ENCODE assay signal across 15 cellular contexts in the genomic region with DNA sequence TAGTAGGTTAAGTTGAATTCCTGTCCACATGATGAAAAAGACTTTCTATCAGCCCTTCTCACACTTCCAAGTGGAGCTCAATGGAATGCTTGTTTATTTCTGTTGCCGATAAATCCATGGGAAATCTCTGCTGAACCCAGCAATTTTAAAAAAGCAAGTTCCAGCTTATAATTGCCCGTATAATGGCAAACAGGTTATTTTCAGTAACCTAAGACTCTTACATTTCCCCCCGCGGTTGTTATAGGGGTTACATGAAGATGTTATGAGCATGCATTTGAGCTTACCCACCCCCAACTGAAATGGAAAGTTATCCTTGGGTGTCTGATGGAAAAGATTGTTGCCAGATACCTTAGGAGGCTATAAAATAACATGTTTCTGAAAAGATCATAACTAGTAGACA.
A peak's percentile ranks its signal among the peaks of the same experiment; 100 is the strongest.
DNase-seq lines count a peak whose midpoint lies in the region; ATAC-seq, FAIRE-seq and TF ChIP-seq lines count a peak whose summit lies in the region.
"Had no signal": no experiment of that assay in that cellular context is flagged by ENCODE, and none has a peak within 500 bp of the region (broad histone marks: within the 10 kb centered on the region; RNA-seq: fewer than 3 reads in every experiment).

No MANE protein-coding gene starts in this region.

- no peak overlapping the region for H2BK15ac ChIP-seq in H1 (ENCODE audit: low read length)

- peaks cover 40% of the 10 kb centered on the region for H3K4me1 ChIP-seq in cardiac muscle cell (ENCODE audit: low read depth)
- H3K4me1 ChIP-seq in H1 (replicated peaks in 1 of 4; ENCODE audit: control insufficient read depth in 3 of 4, insufficient read depth in 4 of 4, low read length in 3 of 4) = peaks cover 6 to 22% (median 18%) of the 10 kb centered on the region in 4 experiments; a peak in 6 of 7 replicates
- H3K4me1 ChIP-seq in vagina = peaks cover 43% of the 10 kb centered on the region

- TF ChIP-seq EP300 in H1 (IDR thresholded peaks at IDR 0.05; ENCODE audit: borderline replicate concordance in 1 of 2, low read depth in 2 of 2, low read length in 2 of 2) (no peak), neural cell (conservative IDR thresholded peaks at IDR 0.05; ENCODE audit: poor library complexity, severe bottlenecking) (no peak)

- TF ChIP-seq POLR2A in H1 (IDR thresholded peaks at IDR 0.05; ENCODE audit: control extremely low read depth in 1 of 2, low read depth in 2 of 2, low read length in 2 of 2) (no peak), vagina (IDR thresholded peaks at IDR 0.05) (no peak)

- no peaks in the 10 kb centered on the region for H3K79me1 ChIP-seq in H1 (ENCODE audit: low read depth, low read length)

- no peak overlapping the region for H2BK120ac ChIP-seq in H1 (replicated peaks; ENCODE audit: low read depth, low read length)

- intact Hi-C loops in left cardiac atrium (cut with DNase I) (no loop called here), vagina (cut with DNase I) (loop anchor here (10.0 kb wide), 1 partner anchor 202 kb away; no protein-coding TSS in a partner anchor)
- intact Hi-C loops in activated CD4-positive, alpha-beta memory T cell treated with anti-CD3 and anti-CD28 coated beads for 36 hours (cut with micrococcal nuclease) = loop anchor here (5.0 kb wide), 1 partner anchor 121 kb away; no protein-coding TSS in a partner anchor

- TF ChIP-seq RAD21 in H1 (IDR thresholded peaks at IDR 0.05 in 1 of 2, conservative IDR thresholded peaks at IDR 0.05 in 1 of 2; ENCODE audit: low read depth in 2 of 2, low read length in 2 of 2) (no peak), neural cell (conservative IDR thresholded peaks at IDR 0.05) (no peak)

- H3K36me3 ChIP-seq in cardiac muscle cell = no peaks in the 10 kb centered on the region
- no peaks in the 10 kb centered on the region for H3K36me3 ChIP-seq in H1 (ENCODE audit: control insufficient read depth in 2 of 4, insufficient read depth in 4 of 4, low read length in 3 of 4)
- H3K36me3 ChIP-seq in neural cell (ENCODE audit: insufficient read depth, low read length) = no peaks in the 10 kb centered on the region
- H3K36me3 ChIP-seq in vagina = no peaks in the 10 kb centered on the region
- H3K36me3 ChIP-seq: esophagus squamous epithelium, right lobe of liver had no signal

- H2AK5ac ChIP-seq in H1 (ENCODE audit: low read depth, low read length) = no peak overlapping the region

- H4K91ac ChIP-seq in H1 (replicated peaks; ENCODE audit: insufficient read length, low read length) = no peak overlapping the region

- H3K36me3 Mint-ChIP-seq in activated CD4-positive, alpha-beta memory T cell treated with anti-CD3 and anti-CD28 coated beads for 36 hours = no peaks in the 10 kb centered on the region

- POLR2A ChIA-PET in H1 (lab: Charles Lee; ENCODE audit: partially characterized antibody) = interaction anchor here (0.6 to 1.0 kb wide), 2 partner anchors 60 to 64 kb away, joined by 3 read pairs; no protein-coding TSS in a partner anchor
- POLR2A ChIA-PET in activated CD4-positive, alpha-beta memory T cell treated with anti-CD3 and anti-CD28 coated beads for 36 hours (lab: Charles Lee) = no interaction called here

- H2BK20ac ChIP-seq in H1 (ENCODE audit: low read length) = no peak overlapping the region

- no peaks in the 10 kb centered on the region for H3K79me2 ChIP-seq in H1 (ENCODE audit: control insufficient read depth in 1 of 2, insufficient read depth in 2 of 2, low read length in 2 of 2)
- H3K79me2 ChIP-seq in neural cell (replicated peaks; ENCODE audit: insufficient read depth, low read length) = peaks cover 34% of the 10 kb centered on the region

- H4K8ac ChIP-seq in H1 (ENCODE audit: extremely low read depth, insufficient read depth, low read length) = no peak overlapping the region

- DNase-seq in cardiac muscle cell (ENCODE audit: low read depth in 1 of 2, low spot score in 1 of 2) = no peak
- no peak for DNase-seq in left cardiac atrium
- DNase-seq in H1 (ENCODE audit: low read depth in 1 of 2, low spot score in 2 of 2) = no peak
- no peak for DNase-seq in vagina (ENCODE audit: extremely low spot score in 2 of 2)
- no peak for DNase-seq in amygdala (lab: John Stamatoyannopoulos, UW)
- DNase-seq in NCI-H748 (lab: John Stamatoyannopoulos, UW; ENCODE audit: unreplicated experiment) = no peak
- no peak for DNase-seq in activated CD4-positive, alpha-beta memory T cell treated with anti-CD3 and anti-CD28 coated beads for 36 hours
- DNase-seq: activated T-cell treated with anti-CD3 and anti-CD28 coated beads for 4 hours, body of pancreas, DMS79, esophagus squamous epithelium, NCI-H2081 treated with DMSO at 0.1 percent for 48 hours, right lobe of liver had no signal

- H2BK12ac ChIP-seq in H1 (ENCODE audit: low read depth, low read length) = no peak overlapping the region

- H2BK5ac ChIP-seq in H1 (ENCODE audit: low read depth, low read length) = no peak overlapping the region

- H3K14ac ChIP-seq in H1 (ENCODE audit: insufficient read length) = no peak overlapping the region

- CTCF ChIA-PET in H1 (lab: Charles Lee; ENCODE audit: partially characterized antibody) = interaction anchor here (1.0 to 2.7 kb wide), 5 partner anchors 9 to 286 kb away, joined by 3 to 11 read pairs (median 6); no protein-coding TSS in a partner anchor
- CTCF ChIA-PET in activated CD4-positive, alpha-beta memory T cell treated with anti-CD3 and anti-CD28 coated beads for 36 hours (lab: Charles Lee) = no interaction called here

- H3K56ac ChIP-seq in H1 (replicated peaks; ENCODE audit: insufficient read length, low read depth, low read length) = no peak overlapping the region

- peaks cover 53% of the 10 kb centered on the region for H3K27me3 Mint-ChIP-seq in activated CD4-positive, alpha-beta memory T cell treated with anti-CD3 and anti-CD28 coated beads for 36 hours

- no peak overlapping the region for H3K27ac Mint-ChIP-seq in activated CD4-positive, alpha-beta memory T cell treated with anti-CD3 and anti-CD28 coated beads for 36 hours

- H4K20me1 ChIP-seq in H1 (replicated peaks in 1 of 2; ENCODE audit: control insufficient read depth in 1 of 2, insufficient read depth in 2 of 2, low read length in 2 of 2) (no peaks in the 10 kb centered on the region), neural cell (ENCODE audit: insufficient read depth) (no peaks in the 10 kb centered on the region)

- peaks cover 2% of the 10 kb centered on the region for H3K23me2 ChIP-seq in H1 (ENCODE audit: low read depth, low read length)

- H3K4ac ChIP-seq in H1 (replicated peaks; ENCODE audit: insufficient read length, low read depth, low read length) = no peak overlapping the region

- H3K9ac ChIP-seq in H1 (replicated peaks in 1 of 4; ENCODE audit: extremely low read depth in 1 of 4, low read depth in 3 of 4, low read length in 3 of 4) (no peak overlapping the region), neural cell (ENCODE audit: low read length) (no peak overlapping the region)

- peak overlapping the region; percentile 49 for H3K4me3 ChIP-seq in cardiac muscle cell
- H3K4me3 ChIP-seq in H1 (ENCODE audit: extremely low read depth in 1 of 4, insufficient read depth in 2 of 4, low read depth in 3 of 4, low read length in 4 of 4) = peak overlapping the region in 1 of 4 experiments; percentile 77; a peak in 5 of 8 replicates
- peak overlapping the region; percentile 71 for H3K4me3 ChIP-seq in neural cell (ENCODE audit: low read length)
- H3K4me3 ChIP-seq in vagina = peak overlapping the region; percentile 56 to 58
- H3K4me3 ChIP-seq: body of pancreas, right lobe of liver had no signal

- H3K23ac ChIP-seq in H1 (ENCODE audit: insufficient read length) = no peak overlapping the region

- peaks cover 6% of the 10 kb centered on the region for H3K4me1 Mint-ChIP-seq in activated CD4-positive, alpha-beta memory T cell treated with anti-CD3 and anti-CD28 coated beads for 36 hours (ENCODE audit: low read depth)

- H3K9me3 ChIP-seq in cardiac muscle cell (ENCODE audit: low read depth) = no peaks in the 10 kb centered on the region
- H3K9me3 ChIP-seq in H1 (ENCODE audit: insufficient read depth in 2 of 2, low read depth in 1 of 2, low read length in 1 of 2) = no peaks in the 10 kb centered on the region
- H3K9me3 ChIP-seq in neural cell (ENCODE audit: low read length) = no peaks in the 10 kb centered on the region
- H3K9me3 ChIP-seq in vagina = no peaks in the 10 kb centered on the region
- H3K9me3 ChIP-seq: body of pancreas, esophagus squamous epithelium, right lobe of liver had no signal

- no peak overlapping the region for H3K4me3 Mint-ChIP-seq in activated CD4-positive, alpha-beta memory T cell treated with anti-CD3 and anti-CD28 coated beads for 36 hours

- FAIRE-seq in H1 (lab: Jason Lieb, UNC) = no peak

- no peaks in the 10 kb centered on the region for H3K9me2 ChIP-seq in neural cell (ENCODE audit: insufficient read depth, low read length)

- no peak overlapping the region for H3K18ac ChIP-seq in H1 (ENCODE audit: extremely low read depth, low read length)

- H2AFZ ChIP-seq in H1 (ENCODE audit: low read length) = no peak overlapping the region
- no peak overlapping the region for H2AFZ ChIP-seq in neural cell (ENCODE audit: low read depth, low read length)

- ATAC-seq in left cardiac atrium = no peak
- ATAC-seq: body of pancreas, Panc1, right lobe of liver had no signal

- no peak overlapping the region for H4K5ac ChIP-seq in H1 (ENCODE audit: insufficient read length, low read depth, low read length)

- H3K9me3 Mint-ChIP-seq in activated CD4-positive, alpha-beta memory T cell treated with anti-CD3 and anti-CD28 coated beads for 36 hours = no peaks in the 10 kb centered on the region

- no peaks in the 10 kb centered on the region for H3F3A ChIP-seq in neural cell (ENCODE audit: insufficient read depth, low read length, poor library complexity, severe bottlenecking)

- H3K27me3 ChIP-seq in cardiac muscle cell (no peaks in the 10 kb centered on the region), H1 (replicated peaks in 1 of 4; ENCODE audit: control insufficient read depth in 3 of 4, extremely low read depth in 1 of 4, insufficient read depth in 3 of 4, low read length in 3 of 4) (peaks cover 0 to 1% (median 0%) of the 10 kb centered on the region in 4 experiments; a peak in 3 of 7 replicates), neural cell (ENCODE audit: insufficient read depth, low read depth, low read length) (no peaks in the 10 kb centered on the region), vagina (no peaks in the 10 kb centered on the region)
- H3K27me3 ChIP-seq: body of pancreas, right lobe of liver had no signal

- no peak for TF ChIP-seq CTCF in cardiac muscle cell (IDR thresholded peaks at IDR 0.05; ENCODE audit: low read depth, low read length)
- no peak for TF ChIP-seq CTCF in H1 (IDR thresholded peaks at IDR 0.05; ENCODE audit: control extremely low read depth in 1 of 3, insufficient read depth in 1 of 3, low read depth in 1 of 3, low read length in 3 of 3)
- no peak for TF ChIP-seq CTCF in neural cell (IDR thresholded peaks at IDR 0.05; ENCODE audit: poor library complexity, severe bottlenecking)
- no peak for TF ChIP-seq CTCF in vagina (IDR thresholded peaks at IDR 0.05)

- H3K4me2 ChIP-seq in H1 (ENCODE audit: insufficient read depth in 1 of 2, low read depth in 2 of 2, low read length in 2 of 2) = peak overlapping the region; percentile 75 to 78; a peak in 3 of 4 replicates
- H3K4me2 ChIP-seq in neural cell (ENCODE audit: low read length) = no peak overlapping the region

- 83% methylated on average over 4 of the region's 4 CpGs; no CpG with 5 or more reads in 1 of the 2 experiments for WGBS in H1 (ENCODE audit: extremely low coverage in 1 of 2, insufficient coverage in 1 of 2, insufficient read length in 1 of 2, insufficient replicate concordance in 2 of 2, low coverage in 1 of 2, low lambda C conversion rate in 2 of 2, missing lambda C conversion rate in 1 of 2), 2 experiments

- peak overlapping the region; percentile 19 for H3K27ac ChIP-seq in cardiac muscle cell
- H3K27ac ChIP-seq in H1 (ENCODE audit: low read depth, low read length) = no peak overlapping the region
- no peak overlapping the region for H3K27ac ChIP-seq in neural cell (ENCODE audit: low read length)
- H3K27ac ChIP-seq in vagina = peak overlapping the region; percentile 80
- H3K27ac ChIP-seq: body of pancreas, right lobe of liver had no signal

Comparison
In these comparisons a context has a peak if more than half of its experiments do, and no peak if none do; other contexts are left out.
1. H3K27ac ChIP-seq: peak in cardiac muscle cell (single experiment) and vagina (single experiment); none in H1 (single experiment) and neural cell (single experiment).
2. intact Hi-C loops: an anchor here in vagina (10.0 kb wide) and activated CD4-positive, alpha-beta memory T cell treated with anti-CD3 and anti-CD28 coated beads for 36 hours (5.0 kb wide); none called in left cardiac atrium.